ENCODE assay signal across 9 cellular contexts in the genomic region with DNA sequence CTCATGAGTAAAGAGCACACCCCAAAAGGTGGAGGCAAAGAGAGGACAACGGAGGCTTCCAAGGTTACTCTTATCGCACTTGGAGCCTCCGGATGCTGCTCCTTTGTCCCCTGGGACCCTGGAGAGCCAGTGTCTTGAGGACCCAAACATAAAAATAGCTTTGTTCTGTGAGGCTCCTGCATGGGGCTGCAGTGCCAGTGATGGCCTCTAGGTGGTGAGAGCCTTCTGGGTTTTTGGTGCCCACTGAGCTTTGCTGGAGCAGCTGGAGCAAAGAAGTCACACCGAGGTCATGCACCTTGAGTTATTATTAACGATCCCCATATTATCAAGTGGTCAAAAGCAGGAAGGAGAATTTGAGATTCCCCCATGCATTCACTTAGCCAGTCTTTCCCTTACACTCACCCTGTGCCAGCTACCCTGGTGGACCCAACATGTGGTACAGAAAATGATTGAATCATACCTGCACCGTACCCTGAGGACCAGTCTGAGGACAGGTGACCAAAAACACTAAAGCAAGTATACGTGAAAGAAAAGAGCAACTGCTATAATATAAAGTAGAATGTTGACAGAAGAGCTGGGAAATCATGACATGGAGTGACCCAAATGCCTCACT. TPM values are rescaled to one million over a fixed set of nuclear protein-coding genes. Genes with fewer than 3 reads are reported as not detected.
DNase-seq lines count a peak whose midpoint lies in the region; ATAC-seq, FAIRE-seq and TF ChIP-seq lines count a peak whose summit lies in the region.
"Had no signal": no experiment of that assay in that cellular context is flagged by ENCODE, and none has a peak within 500 bp of the region (broad histone marks: within the 10 kb centered on the region; RNA-seq: fewer than 3 reads in every experiment).

No MANE protein-coding gene starts in this region.

- no peaks in the 10 kb centered on the region for H3K4me1 Mint-ChIP-seq in CD4-positive, alpha-beta T cell (ENCODE audit: low read depth)

- H3K36me3 Mint-ChIP-seq in CD4-positive, alpha-beta T cell (ENCODE audit: low read depth) = peaks cover 17% of the 10 kb centered on the region

- CTCF ChIA-PET in CD4-positive, alpha-beta T cell (lab: Charles Lee) = interaction anchor here (0.6 to 1.5 kb wide), 11 partner anchors 9 to 284 kb away, joined by 3 to 5 read pairs (median 3); no protein-coding TSS in a partner anchor

- FAIRE-seq in frontal cortex (lab: Jason Lieb, UNC) = no peak

- intact Hi-C loops in CD4-positive, alpha-beta T cell (cut with DNase I, micrococcal nuclease) = loop anchor here (5.0 kb wide), 2 partner anchors 515 to 1485 kb away; no protein-coding TSS in a partner anchor
- intact Hi-C loops in ascending aorta (cut with DNase I) = no loop called here

- no peaks in the 10 kb centered on the region for H3K27me3 Mint-ChIP-seq in CD4-positive, alpha-beta T cell

- H3K36me3 ChIP-seq in NT2/D1 (ENCODE audit: insufficient read depth, insufficient read length, low read length) (no peaks in the 10 kb centered on the region), ascending aorta (no peaks in the 10 kb centered on the region)

- POLR2A ChIA-PET in CD4-positive, alpha-beta T cell (lab: Charles Lee) = no interaction called here

- no peak overlapping the region for H3K9ac ChIP-seq in NT2/D1 (ENCODE audit: insufficient read length, low read depth)

- H3K4me1 ChIP-seq in NT2/D1 (ENCODE audit: insufficient read depth, insufficient read length) (no peaks in the 10 kb centered on the region), ascending aorta (no peaks in the 10 kb centered on the region)

- peak; percentile 70 for TF ChIP-seq CTCF in CD4-positive, alpha-beta T cell (IDR thresholded peaks at IDR 0.05)
- peak; percentile 30 to 71 (median 39) for TF ChIP-seq CTCF in ascending aorta (IDR thresholded peaks at IDR 0.05)

- peak; percentile 10 to 45 (median 22) for DNase-seq in CD4-positive, alpha-beta T cell
- DNase-seq in NT2/D1 (ENCODE audit: low read depth, low spot score) (peak; percentile 40), ascending aorta (ENCODE audit: low spot score in 2 of 2) (no peak), left kidney (ENCODE audit: low read depth, low spot score) (peak; percentile 12), frontal cortex (ENCODE audit: low spot score in 2 of 2) (no peak)
- DNase-seq in stimulated activated naive CD4-positive, alpha-beta T cell (lab: John Stamatoyannopoulos, UW) = peak in 4 of 6 experiments; percentile 1 to 56 (median 28)

- peaks cover 24% of the 10 kb centered on the region for H3K9me3 ChIP-seq in CD4-positive, alpha-beta T cell (ENCODE audit: control insufficient read depth, low read length)
- H3K9me3 ChIP-seq in NT2/D1 (ENCODE audit: insufficient read depth, low read length) (no peaks in the 10 kb centered on the region), ascending aorta (peaks cover 0 to 27% of the 10 kb centered on the region in 2 donors)

- H3K4me3 ChIP-seq in NT2/D1 (ENCODE audit: insufficient read length, low read depth) (no peak overlapping the region), ascending aorta (no peak overlapping the region)

- H3K27ac Mint-ChIP-seq in CD4-positive, alpha-beta T cell = no peak overlapping the region

- H3K27ac ChIP-seq in CD4-positive, alpha-beta T cell (ENCODE audit: low read depth, low read length) = no peak overlapping the region
- no peak overlapping the region for H3K27ac ChIP-seq in ascending aorta
- H3K27ac ChIP-seq: epithelial cell of prostate had no signal

- peak; percentile 55 for ATAC-seq in CD4-positive, alpha-beta T cell (ENCODE audit: poor library complexity)
- ATAC-seq in GM18858 (IDR thresholded peaks at IDR 0.05; ENCODE audit: unreplicated experiment) (no peak), GM21360 (IDR thresholded peaks at IDR 0.05; ENCODE audit: unreplicated experiment) (no peak)

- H3K27me3 ChIP-seq in CD4-positive, alpha-beta T cell (ENCODE audit: control insufficient read depth, insufficient read depth, low read length) = no peaks in the 10 kb centered on the region
- no peaks in the 10 kb centered on the region for H3K27me3 ChIP-seq in NT2/D1 (ENCODE audit: insufficient read depth, insufficient read length)
- H3K27me3 ChIP-seq in ascending aorta = no peaks in the 10 kb centered on the region

- H3K9me3 Mint-ChIP-seq in CD4-positive, alpha-beta T cell = peaks cover 4% of the 10 kb centered on the region

- no peak overlapping the region for H3K4me3 Mint-ChIP-seq in CD4-positive, alpha-beta T cell

RNA-seq across cellular contexts. Expression of a gene that starts 41.5 kb away (rescaled TPM):
- 10 to 100 TPM; 12.5 to 16.0 TPM for total RNA-seq in CD4-positive, alpha-beta T cell
- 1.1 TPM for total RNA-seq in ascending aorta
- 20.0 TPM for total RNA-seq in frontal cortex

Comparison
In these comparisons a context has a peak if more than half of its experiments do, and no peak if none do; other contexts are left out.
1. DNase-seq: peak in CD4-positive, alpha-beta T cell (10 of 10), NT2/D1 (single experiment), left kidney (single experiment) and stimulated activated naive CD4-positive, alpha-beta T cell (4 of 6); none in ascending aorta (0 of 2) and frontal cortex (0 of 2).